Comparison of ENCODE assay signal across 1 cellular context in genomic region chr22:42643632-42644421, GRCh38.
TF ChIP-seq lines count a peak whose summit lies in the region.

No MANE protein-coding gene starts in this region.

TF ChIP-seq in WTC11, 78 proteins besides CTCF, POLR2A, EP300 and RAD21 (continued from another document):
- TF ChIP-seq, protein P1, sequence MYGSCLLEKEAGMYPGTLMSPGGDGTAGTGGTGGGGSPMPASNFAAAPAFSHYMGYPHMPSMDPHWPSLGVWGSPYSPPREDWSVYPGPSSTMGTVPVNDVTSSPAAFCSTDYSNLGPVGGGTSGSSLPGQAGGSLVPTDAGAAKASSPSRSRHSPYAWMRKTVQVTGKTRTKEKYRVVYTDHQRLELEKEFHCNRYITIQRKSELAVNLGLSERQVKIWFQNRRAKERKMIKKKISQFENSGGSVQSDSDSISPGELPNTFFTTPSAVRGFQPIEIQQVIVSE (CRISPR knock-in tag; IDR thresholded peaks at IDR 0.05; ENCODE audit: borderline replicate concordance), result no peak
- TF ChIP-seq ZNF138 (CRISPR knock-in tag; conservative IDR thresholded peaks at IDR 0.05), result no peak
- TF ChIP-seq, protein P2, sequence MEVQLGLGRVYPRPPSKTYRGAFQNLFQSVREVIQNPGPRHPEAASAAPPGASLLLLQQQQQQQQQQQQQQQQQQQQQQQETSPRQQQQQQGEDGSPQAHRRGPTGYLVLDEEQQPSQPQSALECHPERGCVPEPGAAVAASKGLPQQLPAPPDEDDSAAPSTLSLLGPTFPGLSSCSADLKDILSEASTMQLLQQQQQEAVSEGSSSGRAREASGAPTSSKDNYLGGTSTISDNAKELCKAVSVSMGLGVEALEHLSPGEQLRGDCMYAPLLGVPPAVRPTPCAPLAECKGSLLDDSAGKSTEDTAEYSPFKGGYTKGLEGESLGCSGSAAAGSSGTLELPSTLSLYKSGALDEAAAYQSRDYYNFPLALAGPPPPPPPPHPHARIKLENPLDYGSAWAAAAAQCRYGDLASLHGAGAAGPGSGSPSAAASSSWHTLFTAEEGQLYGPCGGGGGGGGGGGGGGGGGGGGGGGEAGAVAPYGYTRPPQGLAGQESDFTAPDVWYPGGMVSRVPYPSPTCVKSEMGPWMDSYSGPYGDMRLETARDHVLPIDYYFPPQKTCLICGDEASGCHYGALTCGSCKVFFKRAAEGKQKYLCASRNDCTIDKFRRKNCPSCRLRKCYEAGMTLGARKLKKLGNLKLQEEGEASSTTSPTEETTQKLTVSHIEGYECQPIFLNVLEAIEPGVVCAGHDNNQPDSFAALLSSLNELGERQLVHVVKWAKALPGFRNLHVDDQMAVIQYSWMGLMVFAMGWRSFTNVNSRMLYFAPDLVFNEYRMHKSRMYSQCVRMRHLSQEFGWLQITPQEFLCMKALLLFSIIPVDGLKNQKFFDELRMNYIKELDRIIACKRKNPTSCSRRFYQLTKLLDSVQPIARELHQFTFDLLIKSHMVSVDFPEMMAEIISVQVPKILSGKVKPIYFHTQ (CRISPR knock-in tag; IDR thresholded peaks at IDR 0.05), result no peak
- TF ChIP-seq FOXP1 (CRISPR knock-in tag; IDR thresholded peaks at IDR 0.05; ENCODE audit: borderline replicate concordance), result no peak
